21 cellular contexts compared by ENCODE assay signal in genomic region chr6:53486679-53487078, GRCh38. TPM values are rescaled to one million over a fixed set of nuclear protein-coding genes. Genes with fewer than 3 reads are reported as not detected.
DNase-seq lines count a peak whose midpoint lies in the region; ATAC-seq and TF ChIP-seq lines count a peak whose summit lies in the region.
"Had no signal": no experiment of that assay in that cellular context is flagged by ENCODE, and none has a peak within 500 bp of the region (broad histone marks: within the 10 kb centered on the region; RNA-seq: fewer than 3 reads in every experiment).

No MANE protein-coding gene starts in this region.

- H3K27ac Mint-ChIP-seq in stimulated activated memory B cell treated with anti-CD40 and anti-IgM and Interleukin-4, amounts not matched to agents 10 μg/mL and 1 μg/mL and 100 μg/mL, for 72 hours, result no peak overlapping the region
- H3K27ac Mint-ChIP-seq: CD14-positive monocyte; CD4-positive, alpha-beta memory T cell had no signal

- H2AFZ ChIP-seq in OCI-LY3 (ENCODE audit: low read depth, low read length), result no peak overlapping the region
- H2AFZ ChIP-seq: GM23248 had no signal

- H3K36me3 ChIP-seq in HEK293 (ENCODE audit: control insufficient read depth in 2 of 2, insufficient read depth in 1 of 2, low read length in 2 of 2) (no peaks in the 10 kb centered on the region), OCI-LY3 (replicated peaks; ENCODE audit: low read depth, low read length) (no peaks in the 10 kb centered on the region)
- H3K36me3 ChIP-seq: BE2C; BLaER1 treated with 17β-estradiol and CSF1 and Interleukin-3, amounts not matched to agents 10 nM and 100 nM had no signal

- H3K9me3 ChIP-seq in HEK293 (ENCODE audit: control insufficient read depth, insufficient read depth, low read depth, low read length) (no peaks in the 10 kb centered on the region), OCI-LY3 (ENCODE audit: insufficient read depth, low read length) (no peaks in the 10 kb centered on the region)
- H3K9me3 ChIP-seq: A549; BE2C; BLaER1 treated with 17β-estradiol and CSF1 and Interleukin-3, amounts not matched to agents 10 nM and 100 nM had no signal

- H3K27me3 ChIP-seq in OCI-LY3 (ENCODE audit: low read depth, low read length) (peaks cover 21% of the 10 kb centered on the region), dorsolateral prefrontal cortex (no peaks in the 10 kb centered on the region)
- H3K27me3 ChIP-seq: BLaER1 treated with 17β-estradiol and CSF1 and Interleukin-3, amounts not matched to agents 10 nM and 100 nM had no signal

- H3K9me3 Mint-ChIP-seq in stimulated activated memory B cell treated with anti-CD40 and anti-IgM and Interleukin-4, amounts not matched to agents 10 μg/mL and 1 μg/mL and 100 μg/mL, for 72 hours, result no peaks in the 10 kb centered on the region
- H3K9me3 Mint-ChIP-seq: CD4-positive, alpha-beta memory T cell had no signal

- no peak overlapping the region for H3K9ac ChIP-seq in OCI-LY3 (ENCODE audit: low read length)
- H3K9ac ChIP-seq: GM23248 had no signal

- H3K4me3 ChIP-seq in HEK293 (ENCODE audit: low read depth, low read length), result no peak overlapping the region
- H3K4me3 ChIP-seq in OCI-LY3 (ENCODE audit: low read length), result peak overlapping the region; percentile 34
- no peak overlapping the region for H3K4me3 ChIP-seq in dorsolateral prefrontal cortex
- H3K4me3 ChIP-seq: A549; BLaER1 treated with 17β-estradiol and CSF1 and Interleukin-3, amounts not matched to agents 10 nM and 100 nM; GM23248 had no signal

- no peaks in the 10 kb centered on the region for H3K79me2 ChIP-seq in OCI-LY3 (ENCODE audit: low read length)

- peaks cover 6% of the 10 kb centered on the region; the same call in 1 of the 2 replicates for H3K4me1 ChIP-seq in HEK293 (ENCODE audit: control insufficient read depth, insufficient read depth, low read length)
- peaks cover 41% of the 10 kb centered on the region for H3K4me1 ChIP-seq in OCI-LY3 (ENCODE audit: low read length)
- H3K4me1 ChIP-seq: A549 had no signal

- H3K4me3 Mint-ChIP-seq in stimulated activated memory B cell treated with anti-CD40 and anti-IgM and Interleukin-4, amounts not matched to agents 10 μg/mL and 1 μg/mL and 100 μg/mL, for 72 hours, result no peak overlapping the region
- H3K4me3 Mint-ChIP-seq: CD14-positive monocyte; CD4-positive, alpha-beta memory T cell had no signal

- H3K4me1 Mint-ChIP-seq in stimulated activated memory B cell treated with anti-CD40 and anti-IgM and Interleukin-4, amounts not matched to agents 10 μg/mL and 1 μg/mL and 100 μg/mL, for 72 hours, result peaks cover 32% of the 10 kb centered on the region

- no peak for ATAC-seq in HG03378 (IDR thresholded peaks at IDR 0.05; ENCODE audit: unreplicated experiment)
- no peak for ATAC-seq in stimulated activated memory B cell treated with anti-CD40 and anti-IgM and Interleukin-4, amounts not matched to agents 10 μg/mL and 1 μg/mL and 100 μg/mL, for 72 hours
- ATAC-seq: A549 had no signal

- no peak for TF ChIP-seq CTCF in HEK293 (tag by site-specific recombination; IDR thresholded peaks at IDR 0.05)
- no peak for TF ChIP-seq CTCF in OCI-LY3 (IDR thresholded peaks at IDR 0.05; ENCODE audit: low read depth, low read length)
- no peak for TF ChIP-seq CTCF in dorsolateral prefrontal cortex (IDR thresholded peaks at IDR 0.05 in 54 of 56, conservative IDR thresholded peaks at IDR 0.05 in 2 of 56; ENCODE audit: low read depth in 1 of 56, partially characterized antibody in 56 of 56)

- POLR2A ChIA-PET in HEK293 (lab: Yijun Ruan, JAX), result no interaction called here

- DNase-seq in dorsolateral prefrontal cortex, result no peak
- DNase-seq in NCI-H128 (lab: John Stamatoyannopoulos, UW; ENCODE audit: unreplicated experiment), result no peak
- DNase-seq: 8988T; ACHN; AML-193; BE2C; Calu3; CD4-positive, alpha-beta memory T cell; COR-L47; DMS53; DMS79 treated with DMSO at 0.1 percent for 48 hours; GM23248; H7; HCEC 1CT had no signal

- intact Hi-C loops in dorsolateral prefrontal cortex (cut with DNase I), result no loop called here

- no peaks in the 10 kb centered on the region for H3K36me3 Mint-ChIP-seq in stimulated activated memory B cell treated with anti-CD40 and anti-IgM and Interleukin-4, amounts not matched to agents 10 μg/mL and 1 μg/mL and 100 μg/mL, for 72 hours
- H3K36me3 Mint-ChIP-seq: CD14-positive monocyte; CD4-positive, alpha-beta memory T cell had no signal

- CTCF ChIA-PET in HEK293 (lab: Yijun Ruan, JAX), result interaction anchor here (0.9 to 1.9 kb wide), 4 partner anchors 50 to 314 kb away, joined by 3 to 7 read pairs (median 4); no protein-coding TSS in a partner anchor

- no peaks in the 10 kb centered on the region for H4K20me1 ChIP-seq in OCI-LY3 (ENCODE audit: insufficient read depth, low read length)
- H4K20me1 ChIP-seq: BLaER1 treated with 17β-estradiol and CSF1 and Interleukin-3, amounts not matched to agents 10 nM and 100 nM had no signal

- H3K27ac ChIP-seq in HEK293 (ENCODE audit: extremely low read depth, low read depth, low read length), result no peak overlapping the region
- H3K27ac ChIP-seq in OCI-LY3 (ENCODE audit: low read length), result no peak overlapping the region
- peak overlapping the region in 30 of 59 donors; percentile 11 to 85 (median 66) for H3K27ac ChIP-seq in dorsolateral prefrontal cortex
- H3K27ac ChIP-seq: A549; BLaER1 treated with 17β-estradiol and CSF1 and Interleukin-3, amounts not matched to agents 10 nM and 100 nM; GM23248 had no signal

- peak overlapping the region; percentile 75 for H3K4me2 ChIP-seq in OCI-LY3 (ENCODE audit: low read length)
- H3K4me2 ChIP-seq: A549; BLaER1 treated with 17β-estradiol and CSF1 and Interleukin-3, amounts not matched to agents 10 nM and 100 nM had no signal

- peaks cover 8% of the 10 kb centered on the region for H3K27me3 Mint-ChIP-seq in stimulated activated memory B cell treated with anti-CD40 and anti-IgM and Interleukin-4, amounts not matched to agents 10 μg/mL and 1 μg/mL and 100 μg/mL, for 72 hours

TF ChIP-seq in HEK293, 187 proteins besides CTCF, POLR2A, EP300 and RAD21:
- peak; percentile 99 for TF ChIP-seq ZNF664 (tag by site-specific recombination; IDR thresholded peaks at IDR 0.05)
- no peak for TF ChIP-seq KLF7 (tag by site-specific recombination; IDR thresholded peaks at IDR 0.05; ENCODE audit: borderline replicate concordance)

RNA-seq across cellular contexts. Expression of gene GCLC, which starts 58.2 kb away (rescaled TPM):
- total RNA-seq in dorsolateral prefrontal cortex, result 100 to 1,000 TPM in 3 of 120 experiments, 10 to 100 TPM in 117; 28.3 to 113 (median 64.6) TPM

Comparison
In these comparisons a context has a peak if more than half of its experiments do, and no peak if none do; other contexts are left out.
1. H3K27ac ChIP-seq: peak in dorsolateral prefrontal cortex (30 of 59); none in HEK293 (single experiment) and OCI-LY3 (single experiment).